1 cellular context compared by ENCODE assay signal in the genomic region with DNA sequence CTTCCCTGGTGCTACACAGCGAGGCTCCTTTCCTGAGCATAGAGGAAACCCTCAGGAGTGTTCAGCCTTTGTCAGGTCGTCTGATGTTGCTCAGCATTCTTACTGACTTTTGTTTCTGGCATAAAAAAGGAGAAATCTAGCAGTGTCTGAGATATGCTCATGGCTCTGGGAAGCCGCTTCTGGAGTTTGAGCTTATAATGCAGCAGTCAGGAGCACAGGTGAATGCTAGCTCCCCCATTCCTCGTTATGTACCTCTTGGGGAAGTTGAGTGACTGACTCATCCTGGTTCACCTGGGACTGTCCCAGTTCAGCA.
TF ChIP-seq lines count a peak whose summit lies in the region.

No MANE protein-coding gene starts in this region.

TF ChIP-seq in neural cell, 6 proteins besides CTCF, POLR2A, EP300 and RAD21:
- TF ChIP-seq MXI1 (conservative IDR thresholded peaks at IDR 0.05; ENCODE audit: poor library complexity, severe bottlenecking) (no peak), SMC3 (conservative IDR thresholded peaks at IDR 0.05; ENCODE audit: poor library complexity) (no peak), TAF1 (IDR thresholded peaks at IDR 0.05; ENCODE audit: low read depth) (no peak), EZH2 (IDR thresholded peaks at IDR 0.05; ENCODE audit: borderline replicate concordance, insufficient read depth, low read length, poor library complexity, severe bottlenecking) (no peak), POLR2AphosphoS5 (IDR thresholded peaks at IDR 0.05) (no peak)
- TF ChIP-seq, protein P1, sequence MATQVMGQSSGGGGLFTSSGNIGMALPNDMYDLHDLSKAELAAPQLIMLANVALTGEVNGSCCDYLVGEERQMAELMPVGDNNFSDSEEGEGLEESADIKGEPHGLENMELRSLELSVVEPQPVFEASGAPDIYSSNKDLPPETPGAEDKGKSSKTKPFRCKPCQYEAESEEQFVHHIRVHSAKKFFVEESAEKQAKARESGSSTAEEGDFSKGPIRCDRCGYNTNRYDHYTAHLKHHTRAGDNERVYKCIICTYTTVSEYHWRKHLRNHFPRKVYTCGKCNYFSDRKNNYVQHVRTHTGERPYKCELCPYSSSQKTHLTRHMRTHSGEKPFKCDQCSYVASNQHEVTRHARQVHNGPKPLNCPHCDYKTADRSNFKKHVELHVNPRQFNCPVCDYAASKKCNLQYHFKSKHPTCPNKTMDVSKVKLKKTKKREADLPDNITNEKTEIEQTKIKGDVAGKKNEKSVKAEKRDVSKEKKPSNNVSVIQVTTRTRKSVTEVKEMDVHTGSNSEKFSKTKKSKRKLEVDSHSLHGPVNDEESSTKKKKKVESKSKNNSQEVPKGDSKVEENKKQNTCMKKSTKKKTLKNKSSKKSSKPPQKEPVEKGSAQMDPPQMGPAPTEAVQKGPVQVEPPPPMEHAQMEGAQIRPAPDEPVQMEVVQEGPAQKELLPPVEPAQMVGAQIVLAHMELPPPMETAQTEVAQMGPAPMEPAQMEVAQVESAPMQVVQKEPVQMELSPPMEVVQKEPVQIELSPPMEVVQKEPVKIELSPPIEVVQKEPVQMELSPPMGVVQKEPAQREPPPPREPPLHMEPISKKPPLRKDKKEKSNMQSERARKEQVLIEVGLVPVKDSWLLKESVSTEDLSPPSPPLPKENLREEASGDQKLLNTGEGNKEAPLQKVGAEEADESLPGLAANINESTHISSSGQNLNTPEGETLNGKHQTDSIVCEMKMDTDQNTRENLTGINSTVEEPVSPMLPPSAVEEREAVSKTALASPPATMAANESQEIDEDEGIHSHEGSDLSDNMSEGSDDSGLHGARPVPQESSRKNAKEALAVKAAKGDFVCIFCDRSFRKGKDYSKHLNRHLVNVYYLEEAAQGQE (IDR thresholded peaks at IDR 0.05; ENCODE audit: borderline replicate concordance), result no peak
TF ChIP-seq in neural cell: peak in this region for 0.
